Comparison of ENCODE assay signal across 4 cellular contexts in the genomic region with DNA sequence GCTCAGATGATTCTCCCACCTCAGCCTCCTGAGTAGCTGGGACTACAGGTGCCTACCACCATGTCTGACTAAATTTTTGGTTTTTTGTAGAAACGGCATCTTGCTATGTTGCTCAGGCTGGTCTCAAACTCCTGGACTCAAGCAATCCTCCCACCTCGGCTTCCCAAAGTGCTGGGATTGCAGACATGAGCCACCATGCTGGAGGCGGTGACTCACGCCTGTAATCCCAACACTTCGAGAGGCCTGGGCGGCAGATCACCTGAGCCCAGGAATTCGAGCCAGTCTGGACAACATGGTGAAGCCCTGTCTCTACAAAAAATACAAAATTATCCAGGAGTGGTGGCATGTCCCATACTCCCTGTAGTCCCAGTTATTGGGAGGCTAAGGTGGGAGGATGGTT. TPM values are rescaled to one million over a fixed set of nuclear protein-coding genes. Genes with fewer than 3 reads are reported as not detected.
"Had no signal": no experiment of that assay in that cellular context is flagged by ENCODE, and none has a peak within 500 bp of the region (broad histone marks: within the 10 kb centered on the region; RNA-seq: fewer than 3 reads in every experiment).

No MANE protein-coding gene starts in this region.

RNA-seq across cellular contexts. Expression of gene SPOCD1, which starts 4.4 kb away (rescaled TPM):
- total RNA-seq: left ventricle myocardium inferior; natural killer cell treated with Interleukin-12 subunit alpha and Interleukin-12 subunit beta and Interleukin-15 and Interleukin-18, amount 100 ng/mL, for 72 hours had no signal
- polyA plus RNA-seq: naive thymus-derived CD4-positive, alpha-beta T cell; neural cell had no signal

RNA-seq across cellular contexts. Expression of gene ADGRB2, which starts 56.1 kb away (rescaled TPM):
- polyA plus RNA-seq: naive thymus-derived CD4-positive, alpha-beta T cell had no signal
